ENCODE assay signal across 15 cellular contexts in the genomic region with DNA sequence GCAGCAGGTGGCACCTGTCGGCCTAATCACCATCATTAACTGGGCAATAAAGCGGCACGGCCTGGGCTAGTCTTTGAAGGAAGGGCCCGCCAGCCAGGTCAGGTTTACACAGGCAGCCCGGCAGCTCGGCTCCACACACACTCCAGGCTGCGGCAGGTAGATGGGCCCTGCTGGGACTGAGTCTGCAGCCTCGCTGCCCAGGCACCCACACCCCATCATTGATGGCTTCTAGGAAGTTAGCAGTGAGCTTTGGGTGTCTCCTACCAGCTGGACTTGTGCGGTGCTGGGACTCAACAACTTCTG.
DNase-seq lines count a peak whose midpoint lies in the region; TF ChIP-seq lines count a peak whose summit lies in the region.
"Had no signal": no experiment of that assay in that cellular context is flagged by ENCODE, and none has a peak within 500 bp of the region (broad histone marks: within the 10 kb centered on the region; RNA-seq: fewer than 3 reads in every experiment).

No MANE protein-coding gene starts in this region.

- no peak for TF ChIP-seq CTCF in C4-2B (conservative IDR thresholded peaks at IDR 0.05)

- H3K27me3 ChIP-seq in mucosa of rectum (ENCODE audit: control insufficient read depth in 2 of 2, insufficient read depth in 2 of 2, low read length in 2 of 2) = no peaks in the 10 kb centered on the region

- H3K4me1 ChIP-seq in mucosa of rectum (ENCODE audit: control insufficient read depth in 2 of 2, insufficient read depth in 2 of 2, low read length in 2 of 2) = peaks cover 25 to 42% of the 10 kb centered on the region in 2 donors

- H3K27ac ChIP-seq in C4-2B = peak overlapping the region; percentile 68; the same call in 1 of the 2 replicates
- peak overlapping the region; percentile 43 to 70 for H3K27ac ChIP-seq in mucosa of rectum (ENCODE audit: low read depth in 2 of 2, low read length in 2 of 2)

- H3K4me3 ChIP-seq in mucosa of rectum (ENCODE audit: low read length in 2 of 2) = no peak overlapping the region

- no peaks in the 10 kb centered on the region for H3K36me3 ChIP-seq in mucosa of rectum (ENCODE audit: control insufficient read depth in 2 of 2, insufficient read depth in 2 of 2, low read length in 2 of 2)

- H3K9ac ChIP-seq in mucosa of rectum (ENCODE audit: low read depth in 1 of 2, low read length in 2 of 2) = peak overlapping the region in 1 of 2 donors; percentile 47

- no peaks in the 10 kb centered on the region for H3K9me3 ChIP-seq in mucosa of rectum (ENCODE audit: control insufficient read depth in 2 of 2, low read length in 2 of 2)

- peak; percentile 60 for DNase-seq in NCI-H1105 treated with DMSO at 0.1 percent for 48 hours (lab: John Stamatoyannopoulos, UW)
- DNase-seq in NCI-H774 (lab: John Stamatoyannopoulos, UW) = peak; percentile 75
- no peak for DNase-seq in AML-193 (lab: John Stamatoyannopoulos, UW)
- DNase-seq in amniotic stem cell (lab: John Stamatoyannopoulos, UW) = no peak
- DNase-seq in NCI-H1694 (lab: John Stamatoyannopoulos, UW) = no peak
- DNase-seq: CD8-positive, alpha-beta memory T cell; DMS 273 treated with DMSO at 0.1 percent for 48 hours; IMR-90; Kasumi-1; NCI-H1436 treated with DMSO at 0.1 percent for 48 hours; NCI-H2107; PC-3; T-helper 2 cell had no signal

Comparison
In these comparisons a context has a peak if more than half of its experiments do, and no peak if none do; other contexts are left out.
1. DNase-seq: peak in NCI-H1105 treated with DMSO at 0.1 percent for 48 hours (single experiment) and NCI-H774 (single experiment); none in AML-193 (0 of 2), amniotic stem cell (single experiment) and NCI-H1694 (single experiment).